ENCODE assay signal across 17 cellular contexts in genomic region chr19:16373989-16374388, GRCh38. TPM values are rescaled to one million over a fixed set of nuclear protein-coding genes. Genes with fewer than 3 reads are reported as not detected.
DNase-seq lines count a peak whose midpoint lies in the region; TF ChIP-seq lines count a peak whose summit lies in the region.
"Had no signal": no experiment of that assay in that cellular context is flagged by ENCODE, and none has a peak within 500 bp of the region (broad histone marks: within the 10 kb centered on the region; RNA-seq: fewer than 3 reads in every experiment).

No MANE protein-coding gene starts in this region.

- no peaks in the 10 kb centered on the region for H3K27me3 Mint-ChIP-seq in IgD-negative memory B cell

- H3K4me1 Mint-ChIP-seq in IgD-negative memory B cell = peaks cover 36 to 61% (median 44%) of the 10 kb centered on the region in 3 donors

- no peaks in the 10 kb centered on the region for H3K9me3 ChIP-seq in esophagus muscularis mucosa
- H3K9me3 ChIP-seq in sigmoid colon = no peaks in the 10 kb centered on the region
- H3K9me3 ChIP-seq: Caco-2, colonic mucosa, gastroesophageal sphincter, transverse colon had no signal

- H3K36me3 ChIP-seq in esophagus muscularis mucosa = peaks cover 16 to 60% (median 49%) of the 10 kb centered on the region in 4 donors
- H3K36me3 ChIP-seq in sigmoid colon = peaks cover 0 to 39% (median 22%) of the 10 kb centered on the region in 4 donors
- H3K36me3 ChIP-seq: colonic mucosa, transverse colon had no signal

- peak overlapping the region in 3 of 4 donors; percentile 42 to 77 (median 68) for H3K4me3 Mint-ChIP-seq in IgD-negative memory B cell

- peak overlapping the region; percentile 44 to 92 (median 86) for H3K27ac Mint-ChIP-seq in IgD-negative memory B cell

- TF ChIP-seq EP300 in esophagus muscularis mucosa (IDR thresholded peaks at IDR 0.05) = no peak
- no peak for TF ChIP-seq EP300 in sigmoid colon (IDR thresholded peaks at IDR 0.05)

- 71% methylated on average over 7 of the region's 8 CpGs for WGBS in esophagus muscularis mucosa
- 72 to 90% methylated on average over 8 of the region's 8 CpGs for WGBS in sigmoid colon, 2 donors

- TF ChIP-seq POLR2A in esophagus muscularis mucosa (IDR thresholded peaks at IDR 0.05; ENCODE audit: low read depth) (no peak), sigmoid colon (IDR thresholded peaks at IDR 0.05) (no peak)

- DNase-seq in activated CD8-positive, alpha-beta memory T cell treated with anti-CD3 and anti-CD28 coated beads, Interleukin-2, amount 50 U/mL, for 48 hours = peak; percentile 50
- no peak for DNase-seq in activated CD8-positive, alpha-beta memory T cell treated with anti-CD3 and anti-CD28 coated beads for 24 hours
- DNase-seq in esophagus muscularis mucosa (ENCODE audit: extremely low spot score) (no peak), sigmoid colon (peak; percentile 51), GM19240 (ENCODE audit: insufficient read length, low spot score) (no peak), NCI-H82 (lab: John Stamatoyannopoulos, UW) (no peak), GDM1 (lab: John Stamatoyannopoulos, UW) (no peak)
- DNase-seq: anterior cingulate cortex, Caco-2, colonic mucosa, mammary epithelial cell, NCI-H1930, NCI-H510A treated with DMSO at 0.1 percent for 48 hours, transverse colon had no signal

- peak overlapping the region in 3 of 4 donors; percentile 27 to 77 (median 63) for H3K27ac ChIP-seq in esophagus muscularis mucosa (replicated peaks in 1 of 4)
- H3K27ac ChIP-seq in sigmoid colon = peak overlapping the region in 1 of 4 donors; percentile 61
- H3K27ac ChIP-seq: colonic mucosa, SK-N-MC had no signal

- H3K36me3 Mint-ChIP-seq in IgD-negative memory B cell = peaks cover 10% of the 10 kb centered on the region

- intact Hi-C loops in esophagus muscularis mucosa (cut with DNase I) (no loop called here), sigmoid colon (cut with DNase I) (no loop called here)

- H3K27me3 ChIP-seq in esophagus muscularis mucosa = no peaks in the 10 kb centered on the region
- H3K27me3 ChIP-seq in sigmoid colon = no peaks in the 10 kb centered on the region
- H3K27me3 ChIP-seq: colonic mucosa, gastroesophageal sphincter, transverse colon had no signal

- no peak overlapping the region for H3K4me3 ChIP-seq in esophagus muscularis mucosa
- no peak overlapping the region for H3K4me3 ChIP-seq in sigmoid colon
- H3K4me3 ChIP-seq: colonic mucosa, gastroesophageal sphincter, SK-N-MC, transverse colon had no signal

- H3K9me3 Mint-ChIP-seq in IgD-negative memory B cell = no peaks in the 10 kb centered on the region

- no peak for TF ChIP-seq CTCF in esophagus muscularis mucosa (IDR thresholded peaks at IDR 0.05)
- TF ChIP-seq CTCF in sigmoid colon (IDR thresholded peaks at IDR 0.05) = no peak

- H3K4me1 ChIP-seq in esophagus muscularis mucosa (peaks cover 47 to 70% (median 59%) of the 10 kb centered on the region in 4 donors), sigmoid colon (peaks cover 0 to 24% (median 8%) of the 10 kb centered on the region in 4 donors)
- H3K4me1 ChIP-seq: Caco-2 had no signal

RNA-seq across cellular contexts. Expression of gene KLF2, which starts 49.4 kb away (rescaled TPM):
- polyA plus RNA-seq in IgD-negative memory B cell (199 TPM), sigmoid colon (10 to 100 TPM in 1 of 3 donors, 1 to 10 TPM in 2; 2.8 to 25.9 (median 3.6) TPM)
- total RNA-seq in esophagus muscularis mucosa (10 to 100 TPM; 64.9 to 74.1 (median 68.5) TPM), sigmoid colon (10 to 100 TPM; 17.1 to 49.3 (median 28.3) TPM)

Comparison
In these comparisons a context has a peak if more than half of its experiments do, and no peak if none do; other contexts are left out.
1. DNase-seq: peak in activated CD8-positive, alpha-beta memory T cell treated with anti-CD3 and anti-CD28 coated beads, Interleukin-2, amount 50 U/mL, for 48 hours (single experiment) and sigmoid colon (single experiment); none in activated CD8-positive, alpha-beta memory T cell treated with anti-CD3 and anti-CD28 coated beads for 24 hours (single experiment), esophagus muscularis mucosa (single experiment), GM19240 (single experiment), NCI-H82 (single experiment) and GDM1 (single experiment).